ENCODE assay signal across 33 cellular contexts in genomic region chr11:61494341-61495038, GRCh38. TPM values are rescaled to one million over a fixed set of nuclear protein-coding genes. Genes with fewer than 3 reads are reported as not detected.
DNase-seq lines count a peak whose midpoint lies in the region; ATAC-seq, FAIRE-seq and TF ChIP-seq lines count a peak whose summit lies in the region.
"Had no signal": no experiment of that assay in that cellular context is flagged by ENCODE, and none has a peak within 500 bp of the region (broad histone marks: within the 10 kb centered on the region; RNA-seq: fewer than 3 reads in every experiment).

No MANE protein-coding gene starts in this region.

- no peak for TF ChIP-seq EP300 in H1 (IDR thresholded peaks at IDR 0.05; ENCODE audit: borderline replicate concordance in 1 of 2, low read depth in 2 of 2, low read length in 2 of 2)

- H2BK15ac ChIP-seq in H1 (ENCODE audit: low read length) = no peak overlapping the region; the same call in 1 of the 2 replicates

- intact Hi-C loops in thyroid gland (cut with DNase I) = no loop called here

- POLR2A ChIA-PET in HEK293 (lab: Yijun Ruan, JAX) = no interaction called here
- POLR2A ChIA-PET in H1 (lab: Charles Lee; ENCODE audit: partially characterized antibody) = interaction anchor here (1.1 to 1.6 kb wide), 3 partner anchors 8 to 23 kb away, joined by 3 to 6 read pairs (median 4); no protein-coding TSS in a partner anchor

- H2BK120ac ChIP-seq in H1 (replicated peaks; ENCODE audit: low read depth, low read length) = no peak overlapping the region

- H4K5ac ChIP-seq in H1 (ENCODE audit: insufficient read length, low read depth, low read length) = no peak overlapping the region

- no peak overlapping the region for H2BK12ac ChIP-seq in H1 (ENCODE audit: low read depth, low read length)

- H3K4me1 ChIP-seq in HEK293 (ENCODE audit: control insufficient read depth, insufficient read depth, low read length) (no peaks in the 10 kb centered on the region), H1 (replicated peaks in 1 of 4; ENCODE audit: control insufficient read depth in 3 of 4, insufficient read depth in 4 of 4, low read length in 3 of 4) (peaks cover 2 to 12% (median 6%) of the 10 kb centered on the region in 4 experiments), thyroid gland (peaks cover 12% of the 10 kb centered on the region in 2 donors)
- H3K4me1 ChIP-seq: HAP-1 had no signal

- H3K23ac ChIP-seq in H1 (ENCODE audit: insufficient read length) = no peak overlapping the region

- H4K8ac ChIP-seq in H1 (ENCODE audit: extremely low read depth, insufficient read depth, low read length) = no peak overlapping the region

- no peaks in the 10 kb centered on the region for H3K79me2 ChIP-seq in H1 (ENCODE audit: control insufficient read depth in 1 of 2, insufficient read depth in 2 of 2, low read length in 2 of 2)

- no peaks in the 10 kb centered on the region for H3K36me3 Mint-ChIP-seq in nephron progenitor cell (ENCODE audit: low read depth)
- H3K36me3 Mint-ChIP-seq: activated CD8-positive, alpha-beta memory T cell treated with anti-CD3 and anti-CD28 coated beads, Interleukin-2, amount 10 ng/mL, durations not matched to agents 7 days and 5 days had no signal

- H3K56ac ChIP-seq in H1 (replicated peaks; ENCODE audit: insufficient read length, low read depth, low read length) = no peak overlapping the region

- H4K91ac ChIP-seq in H1 (replicated peaks; ENCODE audit: insufficient read length, low read length) = no peak overlapping the region

- peaks cover 0 to 9% of the 10 kb centered on the region in 2 experiments for H4K20me1 ChIP-seq in H1 (replicated peaks in 1 of 2; ENCODE audit: control insufficient read depth in 1 of 2, insufficient read depth in 2 of 2, low read length in 2 of 2)

- no peaks in the 10 kb centered on the region for H3K79me1 ChIP-seq in H1 (ENCODE audit: low read depth, low read length)

- 0 out of 2 replicates have a peak overlapping the region, but pooled peaks have one; percentile 12 for H2BK5ac ChIP-seq in H1 (ENCODE audit: low read depth, low read length)

- FAIRE-seq in H1 (lab: Jason Lieb, UNC) = no peak
- FAIRE-seq: endothelial cell of umbilical vein, GM12892 had no signal

- DNase-seq in NCI-H69 (lab: John Stamatoyannopoulos, UW) (peak; percentile 35), H1 (ENCODE audit: low read depth in 1 of 2, low spot score in 2 of 2) (no peak), nephron progenitor cell (no peak), brain microvascular endothelial cell (no peak), thyroid gland (no peak)
- DNase-seq in activated T-cell treated with anti-CD3 and anti-CD28 coated beads, Interleukin-2, amount 50 U/mL, for 48 hours = no peak
- DNase-seq: activated CD4-positive, alpha-beta T cell treated with anti-CD3 and anti-CD28 coated beads, Interleukin-2, amount 50 U/mL, for 1 hour; activated CD8-positive, alpha-beta memory T cell treated with anti-CD3 and anti-CD28 coated beads, Interleukin-2, amount 10 ng/mL, durations not matched to agents 7 days and 5 days; activated naive CD4-positive, alpha-beta T cell treated with anti-CD3 and anti-CD28 coated beads, Interleukin-2, amount 50 U/mL, for 16 hours; anterior cingulate cortex; dorsolateral prefrontal cortex; EL; mesendoderm; naive B cell; NCI-H1105 treated with DMSO at 0.1 percent for 48 hours; NCI-H2107; ovary; Peyer's patch; SK-N-SH had no signal

- H3K27me3 Mint-ChIP-seq in nephron progenitor cell (ENCODE audit: low read depth, poor library complexity) = peaks cover 13% of the 10 kb centered on the region
- H3K27me3 Mint-ChIP-seq: activated CD8-positive, alpha-beta memory T cell treated with anti-CD3 and anti-CD28 coated beads, Interleukin-2, amount 10 ng/mL, durations not matched to agents 7 days and 5 days; stimulated activated naive CD8-positive, alpha-beta T cell treated with anti-CD3 and anti-CD28 coated beads, Interleukin-15, Interleukin-2, amounts not matched to agents 100 ng/mL and 50 ng/mL, for 24 hours had no signal

- no peak for ATAC-seq in HG02678 (IDR thresholded peaks at IDR 0.05; ENCODE audit: unreplicated experiment)
- ATAC-seq: activated CD8-positive, alpha-beta memory T cell treated with anti-CD3 and anti-CD28 coated beads, Interleukin-2, amount 10 ng/mL, durations not matched to agents 7 days and 5 days; sciatic nerve had no signal

- H3K9me3 ChIP-seq in HEK293 (ENCODE audit: control insufficient read depth, insufficient read depth, low read depth, low read length) = no peaks in the 10 kb centered on the region
- H3K9me3 ChIP-seq in H1 (ENCODE audit: insufficient read depth in 2 of 2, low read depth in 1 of 2, low read length in 1 of 2) = no peaks in the 10 kb centered on the region
- H3K9me3 ChIP-seq in thyroid gland = no peaks in the 10 kb centered on the region
- H3K9me3 ChIP-seq: HAP-1, ovary, Peyer's patch, SK-N-SH, tibial nerve had no signal

- 83% methylated on average over 12 of the region's 12 CpGs; no CpG with 5 or more reads in 1 of the 2 experiments for WGBS in H1 (ENCODE audit: extremely low coverage in 1 of 2, insufficient coverage in 1 of 2, insufficient read length in 1 of 2, insufficient replicate concordance in 2 of 2, low coverage in 1 of 2, low lambda C conversion rate in 2 of 2, missing lambda C conversion rate in 1 of 2), 2 experiments
- 66 to 78% methylated on average over 11 to 12 of the region's 12 CpGs for WGBS in thyroid gland, 2 donors

- no peak overlapping the region for H3K4me3 ChIP-seq in HEK293 (ENCODE audit: low read depth, low read length)
- no peak overlapping the region for H3K4me3 ChIP-seq in H1 (ENCODE audit: extremely low read depth in 1 of 4, insufficient read depth in 2 of 4, low read depth in 3 of 4, low read length in 4 of 4)
- H3K4me3 ChIP-seq in brain microvascular endothelial cell (ENCODE audit: low read depth, low read length) = no peak overlapping the region
- no peak overlapping the region for H3K4me3 ChIP-seq in thyroid gland (replicated peaks in 1 of 3)
- H3K4me3 ChIP-seq: dorsolateral prefrontal cortex, HAP-1, ovary, Peyer's patch, tibial nerve had no signal

- peaks cover 0 to 8% (median 3%) of the 10 kb centered on the region in 4 experiments; a peak in 3 of 7 replicates for H3K27me3 ChIP-seq in H1 (replicated peaks in 1 of 4; ENCODE audit: control insufficient read depth in 3 of 4, extremely low read depth in 1 of 4, insufficient read depth in 3 of 4, low read length in 3 of 4)
- no peaks in the 10 kb centered on the region for H3K27me3 ChIP-seq in brain microvascular endothelial cell (replicated peaks)
- H3K27me3 ChIP-seq in thyroid gland = no peaks in the 10 kb centered on the region
- H3K27me3 ChIP-seq: dorsolateral prefrontal cortex, ovary, Peyer's patch, tibial nerve had no signal

- 0 out of 2 replicates have a peak overlapping the region, but pooled peaks have one; percentile 2 for H2BK20ac ChIP-seq in H1 (ENCODE audit: low read length)

- H3K9ac ChIP-seq in H1 (replicated peaks in 1 of 4; ENCODE audit: extremely low read depth in 1 of 4, low read depth in 3 of 4, low read length in 3 of 4) = no peak overlapping the region
- H3K9ac ChIP-seq: SK-N-SH had no signal

- H2AFZ ChIP-seq in H1 (ENCODE audit: low read length) = no peak overlapping the region

- no peak for TF ChIP-seq POLR2A in H1 (IDR thresholded peaks at IDR 0.05; ENCODE audit: control extremely low read depth in 1 of 2, low read depth in 2 of 2, low read length in 2 of 2)
- no peak for TF ChIP-seq POLR2A in thyroid gland (IDR thresholded peaks at IDR 0.05)

- H3K27ac Mint-ChIP-seq in nephron progenitor cell = peak overlapping the region; percentile 78
- H3K27ac Mint-ChIP-seq: activated CD8-positive, alpha-beta memory T cell treated with anti-CD3 and anti-CD28 coated beads, Interleukin-2, amount 10 ng/mL, durations not matched to agents 7 days and 5 days; activated T-helper 1 cell treated with anti-CD3 and anti-CD28 coated beads, Interleukin-12 subunit alpha, Interleukin-12 subunit beta, Interleukin-2, Interleukin-4 antibody, amounts not matched to agents 30 ng/mL and 10 ng/mL and 1 ng/mL, durations not matched to agents 14 hours and 24 hours and 36 hours; stimulated activated naive CD8-positive, alpha-beta T cell treated with anti-CD3 and anti-CD28 coated beads, Interleukin-15, Interleukin-2, amounts not matched to agents 100 ng/mL and 50 ng/mL, for 24 hours; T-helper 2 cell treated with Interferon-gamma antibody and Interleukin-4, amounts not matched to agents 5 μg/mL and 100 μg/mL, for 36 hours had no signal

- CTCF ChIA-PET in HEK293 (lab: Yijun Ruan, JAX) (interaction anchor here (0.6 to 2.1 kb wide), 4 partner anchors 22 to 136 kb away, joined by 3 to 8 read pairs (median 5); no protein-coding TSS in a partner anchor), H1 (lab: Charles Lee; ENCODE audit: partially characterized antibody) (interaction anchor here (0.8 to 57.8 kb wide), 11 partner anchors 9 to 132 kb away, joined by 3 to 2106 read pairs (median 3); partner anchors contain the start of gene LRRC10B)

- H2AK5ac ChIP-seq in H1 (ENCODE audit: low read depth, low read length) = no peak overlapping the region

- no peak overlapping the region for H3K14ac ChIP-seq in H1 (ENCODE audit: insufficient read length)

- H3K36me3 ChIP-seq in HEK293 (ENCODE audit: control insufficient read depth in 2 of 2, insufficient read depth in 1 of 2, low read length in 2 of 2) (no peaks in the 10 kb centered on the region), H1 (ENCODE audit: control insufficient read depth in 2 of 4, insufficient read depth in 4 of 4, low read length in 3 of 4) (no peaks in the 10 kb centered on the region), brain microvascular endothelial cell (replicated peaks) (no peaks in the 10 kb centered on the region), thyroid gland (no peaks in the 10 kb centered on the region)
- H3K36me3 ChIP-seq: HAP-1, ovary, Peyer's patch, tibial nerve had no signal

- TF ChIP-seq RAD21 in H1 (IDR thresholded peaks at IDR 0.05 in 1 of 2, conservative IDR thresholded peaks at IDR 0.05 in 1 of 2; ENCODE audit: low read depth in 2 of 2, low read length in 2 of 2) = no peak

- H3K23me2 ChIP-seq in H1 (ENCODE audit: low read depth, low read length) = peaks cover 12% of the 10 kb centered on the region; the same call in 1 of the 2 replicates

- no peaks in the 10 kb centered on the region for H3K9me3 Mint-ChIP-seq in nephron progenitor cell
- H3K9me3 Mint-ChIP-seq: activated T-helper 1 cell treated with anti-CD3 and anti-CD28 coated beads, Interleukin-12 subunit alpha, Interleukin-12 subunit beta, Interleukin-2, Interleukin-4 antibody, amounts not matched to agents 30 ng/mL and 10 ng/mL and 1 ng/mL, durations not matched to agents 14 hours and 24 hours and 36 hours; naive B cell; stimulated activated naive CD8-positive, alpha-beta T cell treated with anti-CD3 and anti-CD28 coated beads, Interleukin-15, Interleukin-2, amounts not matched to agents 100 ng/mL and 50 ng/mL, for 24 hours; T-helper 2 cell treated with Interferon-gamma antibody and Interleukin-4, amounts not matched to agents 5 μg/mL and 100 μg/mL, for 36 hours had no signal

- H3K4me2 ChIP-seq in H1 (ENCODE audit: insufficient read depth in 1 of 2, low read depth in 2 of 2, low read length in 2 of 2) = no peak overlapping the region
- H3K4me2 ChIP-seq: SK-N-SH had no signal

- TF ChIP-seq CTCF in HEK293 (tag by site-specific recombination; IDR thresholded peaks at IDR 0.05) (no peak), H1 (IDR thresholded peaks at IDR 0.05; ENCODE audit: control extremely low read depth in 1 of 3, insufficient read depth in 1 of 3, low read depth in 1 of 3, low read length in 3 of 3) (no peak), nephron progenitor cell (IDR thresholded peaks at IDR 0.05) (no peak), brain microvascular endothelial cell (IDR thresholded peaks at IDR 0.05; ENCODE audit: low read depth, low read length, missing control alignments) (no peak), thyroid gland (IDR thresholded peaks at IDR 0.05) (no peak)

- peaks cover 54% of the 10 kb centered on the region for H3K4me1 Mint-ChIP-seq in nephron progenitor cell
- H3K4me1 Mint-ChIP-seq: activated CD8-positive, alpha-beta memory T cell treated with anti-CD3 and anti-CD28 coated beads, Interleukin-2, amount 10 ng/mL, durations not matched to agents 7 days and 5 days; naive B cell had no signal

- H3K18ac ChIP-seq in H1 (ENCODE audit: extremely low read depth, low read length) = no peak overlapping the region

- no peak overlapping the region for H3K4ac ChIP-seq in H1 (replicated peaks; ENCODE audit: insufficient read length, low read depth, low read length)

- no peak overlapping the region for H3K4me3 Mint-ChIP-seq in nephron progenitor cell
- H3K4me3 Mint-ChIP-seq: activated CD8-positive, alpha-beta memory T cell treated with anti-CD3 and anti-CD28 coated beads, Interleukin-2, amount 10 ng/mL, durations not matched to agents 7 days and 5 days; activated T-helper 1 cell treated with anti-CD3 and anti-CD28 coated beads, Interleukin-12 subunit alpha, Interleukin-12 subunit beta, Interleukin-2, Interleukin-4 antibody, amounts not matched to agents 30 ng/mL and 10 ng/mL and 1 ng/mL, durations not matched to agents 14 hours and 24 hours and 36 hours; naive B cell; stimulated activated naive CD8-positive, alpha-beta T cell treated with anti-CD3 and anti-CD28 coated beads, Interleukin-15, Interleukin-2, amounts not matched to agents 100 ng/mL and 50 ng/mL, for 24 hours; T-helper 2 cell treated with Interferon-gamma antibody and Interleukin-4, amounts not matched to agents 5 μg/mL and 100 μg/mL, for 36 hours had no signal

- no peak overlapping the region for H3K27ac ChIP-seq in HEK293 (ENCODE audit: extremely low read depth, low read depth, low read length)
- H3K27ac ChIP-seq in H1 (ENCODE audit: low read depth, low read length) = no peak overlapping the region
- no peak overlapping the region for H3K27ac ChIP-seq in brain microvascular endothelial cell
- no peak overlapping the region for H3K27ac ChIP-seq in thyroid gland
- H3K27ac ChIP-seq: C4-2B, HL-60, ovary, Peyer's patch, tibial nerve, VCaP had no signal

- in situ Hi-C loops in brain microvascular endothelial cell (cut with HindIII; ENCODE audit: low pct_ligation_motif_present, low sequenced_read_pairs) = no loop called here

RNA-seq across cellular contexts. Expression of gene LRRC10B, which starts 14.1 kb away (rescaled TPM):
- 0.47 and 0.61 TPM in 2 replicates for total RNA-seq in H1 (2021; fragmentation: NEBNext Ultra II Directional; extraction: Animal tissue kit (Norgen Biotek cat#: 25700))
- polyA plus RNA-seq in H1 (2011; rRNA removed) = 0.71 and 1.1 TPM in 2 replicates
- 0.58 TPM for polyA plus RNA-seq in H1 (2011; cell fraction: cytosol; rRNA removed)
- polyA plus RNA-seq in H1 (2011; cell fraction: nucleus; rRNA removed) = 1.1 TPM
- polyA plus RNA-seq in H1 (2012, experiment 1 of 2) = 0.15 to 0.57 TPM (median 0.38 TPM) in 4 replicates
- 0.66 TPM for polyA plus RNA-seq in H1 (2012, experiment 2 of 2)
- polyA plus RNA-seq in H1 (2013, experiment 1 of 2) = 0.51 TPM
- polyA plus RNA-seq in H1 (2013, experiment 2 of 2) = 0.53 TPM
- 0.27 and 0.79 TPM in 2 replicates for polyA minus RNA-seq in H1 (2011; rRNA and poly(A)+ RNA removed)
- polyA minus RNA-seq in H1 (2011; cell fraction: cytosol; rRNA and poly(A)+ RNA removed) = not detected
- 1.2 TPM for polyA minus RNA-seq in H1 (2011; cell fraction: nucleus; rRNA and poly(A)+ RNA removed)
- total RNA-seq in thyroid gland = 1 to 10 TPM in 1 of 4 donors, under 1 TPM in 3; 0.22 to 3.0 (median 0.66) TPM
- total RNA-seq: activated T-helper 1 cell treated with anti-CD3 and anti-CD28 coated beads, Interleukin-12 subunit alpha, Interleukin-12 subunit beta, Interleukin-2, Interleukin-4 antibody, amounts not matched to agents 30 ng/mL and 10 ng/mL and 1 ng/mL, durations not matched to agents 14 hours and 24 hours and 36 hours; endothelial cell of umbilical vein; NCI-H460 had no signal
- polyA plus RNA-seq: endothelial cell of umbilical vein, SK-N-SH had no signal
